19 cellular contexts compared by ENCODE assay signal in the genomic region with DNA sequence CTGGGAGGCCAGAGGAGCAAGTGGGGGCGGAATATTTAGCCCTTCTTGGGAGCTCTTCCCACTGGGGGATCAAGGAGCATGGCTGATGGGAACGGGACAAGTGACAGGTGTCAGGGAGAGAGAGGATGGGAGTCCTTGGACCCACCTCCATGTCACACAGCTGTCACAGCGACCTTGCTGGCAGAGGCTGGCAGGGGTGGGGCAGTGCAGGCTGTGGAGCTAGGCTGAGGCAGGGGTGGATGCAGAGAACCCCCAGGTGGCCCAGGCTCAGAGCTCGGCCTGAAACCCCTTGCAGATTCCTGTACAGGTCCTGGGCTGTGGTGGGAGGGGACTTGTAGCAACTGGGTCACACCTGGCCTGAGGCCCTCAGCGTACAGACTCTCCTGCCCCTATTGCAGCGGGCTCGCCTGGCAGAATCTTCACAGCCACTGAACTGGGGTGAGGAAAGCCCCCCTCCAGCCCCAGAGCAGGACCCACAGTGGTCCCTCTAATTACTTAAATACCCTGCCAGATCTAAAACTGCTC.
A peak's percentile ranks its signal among the peaks of the same experiment; 100 is the strongest.
DNase-seq lines count a peak whose midpoint lies in the region; ATAC-seq, FAIRE-seq and TF ChIP-seq lines count a peak whose summit lies in the region.
"Had no signal": no experiment of that assay in that cellular context is flagged by ENCODE, and none has a peak within 500 bp of the region (broad histone marks: within the 10 kb centered on the region; RNA-seq: fewer than 3 reads in every experiment).

No MANE protein-coding gene starts in this region.

- intact Hi-C loops in sciatic nerve (cut with DNase I): no loop called here

- no peak overlapping the region for H2BK120ac ChIP-seq in H1 (replicated peaks; ENCODE audit: low read depth, low read length)
- H2BK120ac ChIP-seq in neuronal stem cell (ENCODE audit: low read depth, low read length): no peak overlapping the region

- H4K8ac ChIP-seq in H1 (ENCODE audit: extremely low read depth, insufficient read depth, low read length) (no peak overlapping the region), neuronal stem cell (ENCODE audit: low read depth, low read length) (no peak overlapping the region)

- H3K4me1 ChIP-seq in H1 (replicated peaks in 1 of 4; ENCODE audit: control insufficient read depth in 3 of 4, insufficient read depth in 4 of 4, low read length in 3 of 4) (peaks cover 5 to 13% (median 11%) of the 10 kb centered on the region in 4 experiments), neuronal stem cell (ENCODE audit: control insufficient read depth in 2 of 2, insufficient read depth in 1 of 2, low read depth in 1 of 2, low read length in 2 of 2) (peaks cover 28 to 29% of the 10 kb centered on the region in 2 donors)

- no peak overlapping the region for H3K23ac ChIP-seq in H1 (ENCODE audit: insufficient read length)
- H3K23ac ChIP-seq in neuronal stem cell (ENCODE audit: low read depth, low read length, poor library complexity): no peak overlapping the region

- H2BK15ac ChIP-seq in H1 (ENCODE audit: low read length) (0 out of 2 replicates have a peak overlapping the region, but pooled peaks have one; percentile 29), neuronal stem cell (ENCODE audit: low read length) (peak overlapping the region; percentile 19)

- no peak for TF ChIP-seq POLR2A in H1 (IDR thresholded peaks at IDR 0.05; ENCODE audit: control extremely low read depth in 1 of 2, low read depth in 2 of 2, low read length in 2 of 2)

- no peak overlapping the region for H3K56ac ChIP-seq in H1 (replicated peaks; ENCODE audit: insufficient read length, low read depth, low read length)

- H2AK5ac ChIP-seq in H1 (ENCODE audit: low read depth, low read length): no peak overlapping the region
- H2AK5ac ChIP-seq in neuronal stem cell (ENCODE audit: low read depth, low read length): peak overlapping the region; percentile 16

- H3K4me3 ChIP-seq in H1 (ENCODE audit: extremely low read depth in 1 of 4, insufficient read depth in 2 of 4, low read depth in 3 of 4, low read length in 4 of 4): no peak overlapping the region
- H3K4me3 ChIP-seq in neuronal stem cell (ENCODE audit: low read length in 2 of 2): no peak overlapping the region

- no peak overlapping the region for H2AFZ ChIP-seq in H1 (ENCODE audit: low read length)
- peak overlapping the region; percentile 41 for H2AFZ ChIP-seq in neuronal stem cell (ENCODE audit: low read length)

- no peaks in the 10 kb centered on the region for H3K23me2 ChIP-seq in H1 (ENCODE audit: low read depth, low read length)

- H3K9me3 ChIP-seq in H1 (ENCODE audit: insufficient read depth in 2 of 2, low read depth in 1 of 2, low read length in 1 of 2): 0 out of 4 replicates have a peak, but pooled peaks cover 0 to 3% of the 10 kb centered on the region in 2 experiments
- H3K9me3 ChIP-seq in neuronal stem cell (replicated peaks in 1 of 2; ENCODE audit: control insufficient read depth in 2 of 2, insufficient read depth in 1 of 2, low read depth in 1 of 2, low read length in 2 of 2): no peaks in the 10 kb centered on the region
- H3K9me3 ChIP-seq: SK-N-SH had no signal

- TF ChIP-seq CTCF in H1 (IDR thresholded peaks at IDR 0.05; ENCODE audit: control extremely low read depth in 1 of 3, insufficient read depth in 1 of 3, low read depth in 1 of 3, low read length in 3 of 3): no peak

- no peaks in the 10 kb centered on the region for H3K27me3 ChIP-seq in H1 (replicated peaks in 1 of 4; ENCODE audit: control insufficient read depth in 3 of 4, extremely low read depth in 1 of 4, insufficient read depth in 3 of 4, low read length in 3 of 4)
- H3K27me3 ChIP-seq in neuronal stem cell (ENCODE audit: control insufficient read depth in 3 of 3, insufficient read depth in 3 of 3, low read depth in 1 of 3, low read length in 3 of 3): no peaks in the 10 kb centered on the region

- WGBS in H1 (ENCODE audit: extremely low coverage in 1 of 2, insufficient coverage in 1 of 2, insufficient read length in 1 of 2, insufficient replicate concordance in 2 of 2, low coverage in 1 of 2, low lambda C conversion rate in 2 of 2, missing lambda C conversion rate in 1 of 2), 2 experiments: 89% methylated on average over 7 of the region's 7 CpGs; no CpG with 5 or more reads in 1 of the 2 experiments
- no CpG with 5 or more reads among the region's 7 CpGs for WGBS in neuronal stem cell (ENCODE audit: extremely low coverage in 2 of 2, insufficient read length in 2 of 2, insufficient replicate concordance in 1 of 2), 2 donors

- H3K14ac ChIP-seq in H1 (ENCODE audit: insufficient read length) (no peak overlapping the region), neuronal stem cell (ENCODE audit: low read length) (no peak overlapping the region)

- no peak overlapping the region for H3K9ac ChIP-seq in H1 (replicated peaks in 1 of 4; ENCODE audit: extremely low read depth in 1 of 4, low read depth in 3 of 4, low read length in 3 of 4)
- no peak overlapping the region for H3K9ac ChIP-seq in neuronal stem cell (ENCODE audit: low read depth, low read length, poor library complexity)
- H3K9ac ChIP-seq: KMS-11, SK-N-SH had no signal

- no peaks in the 10 kb centered on the region for H4K20me1 ChIP-seq in H1 (replicated peaks in 1 of 2; ENCODE audit: control insufficient read depth in 1 of 2, insufficient read depth in 2 of 2, low read length in 2 of 2)

- H2BK5ac ChIP-seq in H1 (ENCODE audit: low read depth, low read length) (peak overlapping the region; percentile 60; the same call in 1 of the 2 replicates), neuronal stem cell (ENCODE audit: low read length) (no peak overlapping the region)

- H4K5ac ChIP-seq in H1 (ENCODE audit: insufficient read length, low read depth, low read length): no peak overlapping the region

- H3K79me2 ChIP-seq in H1 (ENCODE audit: control insufficient read depth in 1 of 2, insufficient read depth in 2 of 2, low read length in 2 of 2): no peaks in the 10 kb centered on the region

- no peak overlapping the region for H3K18ac ChIP-seq in H1 (ENCODE audit: extremely low read depth, low read length)
- H3K18ac ChIP-seq in neuronal stem cell (ENCODE audit: low read length): peak overlapping the region; percentile 76

- H3K36me3 ChIP-seq in H1 (ENCODE audit: control insufficient read depth in 2 of 4, insufficient read depth in 4 of 4, low read length in 3 of 4) (no peaks in the 10 kb centered on the region), neuronal stem cell (replicated peaks in 1 of 2; ENCODE audit: control insufficient read depth in 2 of 2, insufficient read depth in 2 of 2, low read length in 2 of 2) (no peaks in the 10 kb centered on the region)

- no peak overlapping the region for H3K4me2 ChIP-seq in H1 (ENCODE audit: insufficient read depth in 1 of 2, low read depth in 2 of 2, low read length in 2 of 2)
- H3K4me2 ChIP-seq in neuronal stem cell (ENCODE audit: insufficient read depth, low read length, poor library complexity, severe bottlenecking): no peak overlapping the region
- H3K4me2 ChIP-seq: KMS-11, SK-N-SH had no signal

- CTCF ChIA-PET in H1 (lab: Charles Lee; ENCODE audit: partially characterized antibody): interaction anchor here (0.8 to 1.9 kb wide), 9 partner anchors 9 to 200 kb away, joined by 3 to 8 read pairs (median 3); no protein-coding TSS in a partner anchor

- no peak overlapping the region for H2BK20ac ChIP-seq in H1 (ENCODE audit: low read length)

- H3K79me1 ChIP-seq in H1 (ENCODE audit: low read depth, low read length): no peaks in the 10 kb centered on the region
- no peaks in the 10 kb centered on the region for H3K79me1 ChIP-seq in neuronal stem cell (ENCODE audit: low read depth, low read length)

- H4K91ac ChIP-seq in H1 (replicated peaks; ENCODE audit: insufficient read length, low read length) (no peak overlapping the region), neuronal stem cell (ENCODE audit: low read depth, low read length, poor library complexity) (no peak overlapping the region)

- H2BK12ac ChIP-seq in H1 (ENCODE audit: low read depth, low read length) (no peak overlapping the region), neuronal stem cell (ENCODE audit: low read length) (no peak overlapping the region)

- DNase-seq in NCI-H82 (lab: John Stamatoyannopoulos, UW) (peak; percentile 14), NCI-H82 treated with DMSO at 0.1 percent for 48 hours (lab: John Stamatoyannopoulos, UW; ENCODE audit: unreplicated experiment) (no peak), H1 (ENCODE audit: low read depth in 1 of 2, low spot score in 2 of 2) (no peak), neuronal stem cell (ENCODE audit: low spot score) (no peak), sciatic nerve (ENCODE audit: low spot score) (no peak), RPMI8226 (no peak)
- DNase-seq in stimulated activated CD8-positive, alpha-beta memory T cell treated with anti-CD3 and anti-CD28 coated beads, Interleukin-4, amount 100 ng/mL, for 48 hours: no peak
- DNase-seq: Calu3, DMS79 treated with DMSO at 0.1 percent for 48 hours, GF-D8, MM.1S, NCI-H2171, NCI-H226, SK-N-SH had no signal

- no peak for ATAC-seq in sciatic nerve

- TF ChIP-seq RAD21 in H1 (IDR thresholded peaks at IDR 0.05 in 1 of 2, conservative IDR thresholded peaks at IDR 0.05 in 1 of 2; ENCODE audit: low read depth in 2 of 2, low read length in 2 of 2): no peak

- H3K27ac ChIP-seq in H1 (ENCODE audit: low read depth, low read length) (no peak overlapping the region), neuronal stem cell (replicated peaks; ENCODE audit: low read length) (peak overlapping the region; percentile 32)
- H3K27ac ChIP-seq: 22Rv1, HL-60, KMS-11 had no signal

- POLR2A ChIA-PET in H1 (lab: Charles Lee; ENCODE audit: partially characterized antibody): interaction anchor here (1.3 kb wide), 1 partner anchor 24 kb away, joined by 3 read pairs; no protein-coding TSS in a partner anchor

- no peak for TF ChIP-seq EP300 in H1 (IDR thresholded peaks at IDR 0.05; ENCODE audit: borderline replicate concordance in 1 of 2, low read depth in 2 of 2, low read length in 2 of 2)

- no peak for FAIRE-seq in H1 (lab: Jason Lieb, UNC)
- FAIRE-seq: GM12892, H54 had no signal

- H3K4ac ChIP-seq in H1 (replicated peaks; ENCODE audit: insufficient read length, low read depth, low read length) (no peak overlapping the region), neuronal stem cell (ENCODE audit: low read length) (peak overlapping the region; percentile 8)

TF ChIP-seq in H1, 55 proteins besides CTCF, POLR2A, EP300 and RAD21 (continues in another document):
- TF ChIP-seq KDM5A (IDR thresholded peaks at IDR 0.05; ENCODE audit: low read length) (no peak), SIRT6 (IDR thresholded peaks at IDR 0.05; ENCODE audit: low read length) (no peak), TBP (IDR thresholded peaks at IDR 0.05; ENCODE audit: low read depth, low read length) (no peak)
- TF ChIP-seq, protein P1, sequence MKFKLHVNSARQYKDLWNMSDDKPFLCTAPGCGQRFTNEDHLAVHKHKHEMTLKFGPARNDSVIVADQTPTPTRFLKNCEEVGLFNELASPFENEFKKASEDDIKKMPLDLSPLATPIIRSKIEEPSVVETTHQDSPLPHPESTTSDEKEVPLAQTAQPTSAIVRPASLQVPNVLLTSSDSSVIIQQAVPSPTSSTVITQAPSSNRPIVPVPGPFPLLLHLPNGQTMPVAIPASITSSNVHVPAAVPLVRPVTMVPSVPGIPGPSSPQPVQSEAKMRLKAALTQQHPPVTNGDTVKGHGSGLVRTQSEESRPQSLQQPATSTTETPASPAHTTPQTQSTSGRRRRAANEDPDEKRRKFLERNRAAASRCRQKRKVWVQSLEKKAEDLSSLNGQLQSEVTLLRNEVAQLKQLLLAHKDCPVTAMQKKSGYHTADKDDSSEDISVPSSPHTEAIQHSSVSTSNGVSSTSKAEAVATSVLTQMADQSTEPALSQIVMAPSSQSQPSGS (IDR thresholded peaks at IDR 0.05; ENCODE audit: low read length): no peak
